10 cellular contexts compared by ENCODE assay signal in the genomic region with DNA sequence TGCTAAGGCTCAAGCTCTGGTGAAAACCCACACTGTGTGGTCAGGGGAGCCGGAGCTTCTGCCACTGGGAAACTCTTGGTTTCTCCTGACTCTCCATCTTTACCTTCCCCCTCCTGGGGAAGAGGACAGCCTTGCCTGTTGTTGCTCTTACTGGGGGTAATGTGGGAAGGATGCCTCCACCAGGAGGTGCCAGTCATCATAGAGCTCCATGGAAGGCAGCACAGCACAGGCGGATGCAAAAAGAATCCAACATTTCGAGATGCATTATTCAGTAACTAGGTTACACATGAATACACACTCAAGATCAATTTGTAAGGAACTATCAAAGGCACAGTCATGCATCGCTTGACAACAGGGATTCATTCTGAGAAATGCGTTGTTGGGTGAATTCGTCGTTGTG.
DNase-seq lines count a peak whose midpoint lies in the region; ATAC-seq and TF ChIP-seq lines count a peak whose summit lies in the region.
"Had no signal": no experiment of that assay in that cellular context is flagged by ENCODE, and none has a peak within 500 bp of the region (broad histone marks: within the 10 kb centered on the region; RNA-seq: fewer than 3 reads in every experiment).

No MANE protein-coding gene starts in this region.

- ATAC-seq in right lobe of liver (peak; percentile 82 to 86 (median 84)), GM18861 (IDR thresholded peaks at IDR 0.05; ENCODE audit: unreplicated experiment) (no peak)

- H3K36me3 ChIP-seq in right lobe of liver: no peaks in the 10 kb centered on the region
- no peaks in the 10 kb centered on the region for H3K36me3 ChIP-seq in adrenal gland (replicated peaks in 1 of 2)
- H3K36me3 ChIP-seq: vagina had no signal

- DNase-seq in DMS53 treated with DMSO at 0.1 percent for 48 hours (lab: John Stamatoyannopoulos, UW; ENCODE audit: unreplicated experiment) (peak; percentile 91), NB4 (ENCODE audit: low read depth) (peak; percentile 10), astrocyte of the hippocampus (ENCODE audit: low read depth, low spot score) (peak; percentile 40), right lobe of liver (no peak), superior temporal gyrus (ENCODE audit: extremely low spot score) (no peak), adrenal gland (no peak)
- no peak for DNase-seq in activated naive CD4-positive, alpha-beta T cell treated with anti-CD3 and anti-CD28 coated beads, Interleukin-2, amount 50 U/mL, for 16 hours
- DNase-seq: CD4-positive, alpha-beta T cell had no signal

- H3K4me3 ChIP-seq in NB4 (ENCODE audit: low read depth, low read length) (no peak overlapping the region), right lobe of liver (no peak overlapping the region), adrenal gland (no peak overlapping the region)
- H3K4me3 ChIP-seq: vagina had no signal

- no peak overlapping the region for H3K27ac ChIP-seq in right lobe of liver
- H3K27ac ChIP-seq in adrenal gland: no peak overlapping the region
- H3K27ac ChIP-seq: vagina had no signal

- no peak for TF ChIP-seq CTCF in NB4 (IDR thresholded peaks at IDR 0.05; ENCODE audit: low read depth, low read length)
- peak; percentile 33 to 53 (median 44) for TF ChIP-seq CTCF in right lobe of liver (IDR thresholded peaks at IDR 0.05)
- TF ChIP-seq CTCF in adrenal gland (IDR thresholded peaks at IDR 0.05): no peak

- H3K9me3 ChIP-seq in right lobe of liver (peaks cover 0 to 2% (median 0%) of the 10 kb centered on the region in 4 donors), adrenal gland (replicated peaks in 1 of 3) (no peaks in the 10 kb centered on the region)
- H3K9me3 ChIP-seq: vagina had no signal

- H3K4me1 ChIP-seq in right lobe of liver (peaks cover 0 to 5% (median under 1%) of the 10 kb centered on the region in 4 donors), adrenal gland (replicated peaks in 1 of 2) (no peaks in the 10 kb centered on the region)
- H3K4me1 ChIP-seq: vagina had no signal

- intact Hi-C loops in right lobe of liver (cut with DNase I): loop anchor here (10.0 kb wide), 1 partner anchor 425 kb away; no protein-coding TSS in a partner anchor
- intact Hi-C loops in adrenal gland (cut with DNase I): loop anchor here (10.0 kb wide), 1 partner anchor 265 kb away; no protein-coding TSS in a partner anchor

- H3K27me3 ChIP-seq in right lobe of liver (no peaks in the 10 kb centered on the region), adrenal gland (peaks cover 3% of the 10 kb centered on the region)
- H3K27me3 ChIP-seq: vagina had no signal

- WGBS in right lobe of liver (ENCODE audit: insufficient coverage, low coverage, low lambda C conversion rate, missing lambda C conversion rate): 51% methylated on average over 4 of the region's 7 CpGs
- 90 to 98% (median 96%) methylated on average over 7 of the region's 7 CpGs for WGBS in adrenal gland, 4 donors

- no peak for TF ChIP-seq POLR2A in NB4 (IDR thresholded peaks at IDR 0.05; ENCODE audit: extremely low read depth, insufficient read length)
- TF ChIP-seq POLR2A in right lobe of liver (IDR thresholded peaks at IDR 0.05): no peak
- no peak for TF ChIP-seq POLR2A in adrenal gland (IDR thresholded peaks at IDR 0.05)

Comparison
In these comparisons a context has a peak if more than half of its experiments do, and no peak if none do; other contexts are left out.
1. DNase-seq: peak in DMS53 treated with DMSO at 0.1 percent for 48 hours (single experiment), NB4 (single experiment) and astrocyte of the hippocampus (single experiment); none in right lobe of liver (0 of 3), superior temporal gyrus (single experiment), adrenal gland (0 of 7) and activated naive CD4-positive, alpha-beta T cell treated with anti-CD3 and anti-CD28 coated beads, Interleukin-2, amount 50 U/mL, for 16 hours (single experiment).
2. CTCF ChIP-seq: peak in right lobe of liver (4 of 4); none in NB4 (single experiment) and adrenal gland (0 of 6).